ENCODE assay signal across 1 cellular context in the genomic region with DNA sequence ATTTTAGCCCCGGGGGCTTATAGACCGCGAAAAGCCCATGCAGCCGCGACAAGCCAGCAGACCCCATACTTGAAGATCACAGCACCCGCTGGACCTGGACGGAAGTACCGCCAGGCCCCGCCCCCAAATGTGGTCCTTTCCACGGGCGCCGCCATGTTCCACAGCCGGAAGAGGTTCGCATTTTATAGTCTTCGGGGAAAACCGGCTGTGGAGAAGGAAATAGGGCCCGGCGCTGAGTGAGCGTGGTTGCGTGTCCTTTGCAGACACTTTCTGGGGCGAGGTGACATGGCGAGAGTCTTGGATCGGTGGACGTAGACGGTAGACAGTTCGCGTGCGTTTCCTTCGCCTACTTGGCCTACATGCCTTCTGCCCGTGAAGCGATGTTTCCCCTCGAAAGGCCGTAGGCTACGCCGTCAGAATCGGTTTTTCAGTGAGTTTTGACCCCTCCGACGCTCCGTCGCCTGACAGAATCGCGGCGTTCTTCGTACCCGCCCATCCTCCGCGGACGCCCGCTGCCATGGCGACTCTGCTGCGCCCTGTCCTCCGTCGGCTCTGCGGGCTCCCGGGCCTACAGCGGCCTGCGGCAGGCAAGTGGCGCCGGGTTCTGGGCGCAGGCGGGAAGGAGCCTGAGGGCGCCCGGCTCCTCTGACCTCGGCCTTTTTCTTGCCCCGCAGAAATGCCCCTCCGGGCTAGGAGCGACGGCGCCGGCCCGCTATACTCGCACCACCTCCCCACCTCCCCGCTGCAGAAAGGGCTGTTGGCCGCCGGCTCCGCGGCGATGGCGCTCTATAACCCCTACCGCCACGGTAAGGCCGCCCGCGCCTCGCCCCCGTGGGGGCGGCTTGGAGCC.
TF ChIP-seq lines count a peak whose summit lies in the region.

A gene (plus strand): TSS at position 498 of the 850 bp plus-strand sequence. CDS start 20 bp downstream, at position 518.
A gene with protein sequence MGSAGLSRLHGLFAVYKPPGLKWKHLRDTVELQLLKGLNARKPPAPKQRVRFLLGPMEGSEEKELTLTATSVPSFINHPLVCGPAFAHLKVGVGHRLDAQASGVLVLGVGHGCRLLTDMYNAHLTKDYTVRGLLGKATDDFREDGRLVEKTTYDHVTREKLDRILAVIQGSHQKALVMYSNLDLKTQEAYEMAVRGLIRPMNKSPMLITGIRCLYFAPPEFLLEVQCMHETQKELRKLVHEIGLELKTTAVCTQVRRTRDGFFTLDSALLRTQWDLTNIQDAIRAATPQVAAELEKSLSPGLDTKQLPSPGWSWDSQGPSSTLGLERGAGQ (minus strand): TSS at position 106 of the 850 bp plus-strand sequence. CDS start 39 bp downstream, at position 67.

TF ChIP-seq in K562, 482 proteins besides CTCF, POLR2A, EP300 and RAD21 (continued from another document and continues in another):
- TF ChIP-seq, protein P1, sequence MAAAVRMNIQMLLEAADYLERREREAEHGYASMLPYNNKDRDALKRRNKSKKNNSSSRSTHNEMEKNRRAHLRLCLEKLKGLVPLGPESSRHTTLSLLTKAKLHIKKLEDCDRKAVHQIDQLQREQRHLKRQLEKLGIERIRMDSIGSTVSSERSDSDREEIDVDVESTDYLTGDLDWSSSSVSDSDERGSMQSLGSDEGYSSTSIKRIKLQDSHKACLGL (CRISPR knock-in tag; IDR thresholded peaks at IDR 0.05; ENCODE audit: borderline replicate concordance, poor library complexity, severe bottlenecking): peak; percentile 100
- no peak for TF ChIP-seq SMARCC2 (IDR thresholded peaks at IDR 0.05; ENCODE audit: low read depth)
- peak; percentile 69 for TF ChIP-seq ZNF75A (CRISPR knock-in tag; IDR thresholded peaks at IDR 0.05)
- peak; percentile 77 for TF ChIP-seq ZNF41 (CRISPR knock-in tag; conservative IDR thresholded peaks at IDR 0.05)
- peak; percentile 100 for TF ChIP-seq RBBP5 (IDR thresholded peaks at IDR 0.05; ENCODE audit: borderline replicate concordance, insufficient read depth, low read length, poor library complexity, severe bottlenecking)
- TF ChIP-seq, protein P2, sequence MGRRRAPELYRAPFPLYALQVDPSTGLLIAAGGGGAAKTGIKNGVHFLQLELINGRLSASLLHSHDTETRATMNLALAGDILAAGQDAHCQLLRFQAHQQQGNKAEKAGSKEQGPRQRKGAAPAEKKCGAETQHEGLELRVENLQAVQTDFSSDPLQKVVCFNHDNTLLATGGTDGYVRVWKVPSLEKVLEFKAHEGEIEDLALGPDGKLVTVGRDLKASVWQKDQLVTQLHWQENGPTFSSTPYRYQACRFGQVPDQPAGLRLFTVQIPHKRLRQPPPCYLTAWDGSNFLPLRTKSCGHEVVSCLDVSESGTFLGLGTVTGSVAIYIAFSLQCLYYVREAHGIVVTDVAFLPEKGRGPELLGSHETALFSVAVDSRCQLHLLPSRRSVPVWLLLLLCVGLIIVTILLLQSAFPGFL (CRISPR knock-in tag; IDR thresholded peaks at IDR 0.05): no peak
- TF ChIP-seq TBL1XR1 (IDR thresholded peaks at IDR 0.05; ENCODE audit: low read length in 2 of 2): peak; percentile 78 to 88; a peak in 3 of 4 replicates
- TF ChIP-seq MYC (IDR thresholded peaks at IDR 0.05; ENCODE audit: low read depth, low read length): peak; percentile 100
- no peak for TF ChIP-seq MYC (CRISPR knock-in tag; IDR thresholded peaks at IDR 0.05; ENCODE audit: borderline replicate concordance, low read depth)
- TF ChIP-seq SUPT5H (IDR thresholded peaks at IDR 0.05): no peak
- TF ChIP-seq, protein P3, sequence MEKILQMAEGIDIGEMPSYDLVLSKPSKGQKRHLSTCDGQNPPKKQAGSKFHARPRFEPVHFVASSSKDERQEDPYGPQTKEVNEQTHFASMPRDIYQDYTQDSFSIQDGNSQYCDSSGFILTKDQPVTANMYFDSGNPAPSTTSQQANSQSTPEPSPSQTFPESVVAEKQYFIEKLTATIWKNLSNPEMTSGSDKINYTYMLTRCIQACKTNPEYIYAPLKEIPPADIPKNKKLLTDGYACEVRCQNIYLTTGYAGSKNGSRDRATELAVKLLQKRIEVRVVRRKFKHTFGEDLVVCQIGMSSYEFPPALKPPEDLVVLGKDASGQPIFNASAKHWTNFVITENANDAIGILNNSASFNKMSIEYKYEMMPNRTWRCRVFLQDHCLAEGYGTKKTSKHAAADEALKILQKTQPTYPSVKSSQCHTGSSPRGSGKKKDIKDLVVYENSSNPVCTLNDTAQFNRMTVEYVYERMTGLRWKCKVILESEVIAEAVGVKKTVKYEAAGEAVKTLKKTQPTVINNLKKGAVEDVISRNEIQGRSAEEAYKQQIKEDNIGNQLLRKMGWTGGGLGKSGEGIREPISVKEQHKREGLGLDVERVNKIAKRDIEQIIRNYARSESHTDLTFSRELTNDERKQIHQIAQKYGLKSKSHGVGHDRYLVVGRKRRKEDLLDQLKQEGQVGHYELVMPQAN (IDR thresholded peaks at IDR 0.05; ENCODE audit: borderline replicate concordance): no peak
- TF ChIP-seq, protein P4, sequence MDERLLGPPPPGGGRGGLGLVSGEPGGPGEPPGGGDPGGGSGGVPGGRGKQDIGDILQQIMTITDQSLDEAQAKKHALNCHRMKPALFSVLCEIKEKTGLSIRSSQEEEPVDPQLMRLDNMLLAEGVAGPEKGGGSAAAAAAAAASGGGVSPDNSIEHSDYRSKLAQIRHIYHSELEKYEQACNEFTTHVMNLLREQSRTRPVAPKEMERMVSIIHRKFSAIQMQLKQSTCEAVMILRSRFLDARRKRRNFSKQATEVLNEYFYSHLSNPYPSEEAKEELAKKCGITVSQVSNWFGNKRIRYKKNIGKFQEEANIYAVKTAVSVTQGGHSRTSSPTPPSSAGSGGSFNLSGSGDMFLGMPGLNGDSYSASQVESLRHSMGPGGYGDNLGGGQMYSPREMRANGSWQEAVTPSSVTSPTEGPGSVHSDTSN (CRISPR knock-in tag; IDR thresholded peaks at IDR 0.05; ENCODE audit: low read depth): no peak
- TF ChIP-seq, protein P4 (tag; conservative IDR thresholded peaks at IDR 0.05; ENCODE audit: low read depth): no peak
- no peak for TF ChIP-seq HNRNPK (IDR thresholded peaks at IDR 0.05; ENCODE audit: low read depth, low read length, poor library complexity, severe bottlenecking)
- no peak for TF ChIP-seq PPARD (CRISPR knock-in tag; IDR thresholded peaks at IDR 0.05)
- peak; percentile 100 for TF ChIP-seq CXXC5 (CRISPR knock-in tag; IDR thresholded peaks at IDR 0.05)
- TF ChIP-seq RAD51 (IDR thresholded peaks at IDR 0.05; ENCODE audit: borderline replicate concordance, low read depth): no peak
- TF ChIP-seq, protein P5, sequence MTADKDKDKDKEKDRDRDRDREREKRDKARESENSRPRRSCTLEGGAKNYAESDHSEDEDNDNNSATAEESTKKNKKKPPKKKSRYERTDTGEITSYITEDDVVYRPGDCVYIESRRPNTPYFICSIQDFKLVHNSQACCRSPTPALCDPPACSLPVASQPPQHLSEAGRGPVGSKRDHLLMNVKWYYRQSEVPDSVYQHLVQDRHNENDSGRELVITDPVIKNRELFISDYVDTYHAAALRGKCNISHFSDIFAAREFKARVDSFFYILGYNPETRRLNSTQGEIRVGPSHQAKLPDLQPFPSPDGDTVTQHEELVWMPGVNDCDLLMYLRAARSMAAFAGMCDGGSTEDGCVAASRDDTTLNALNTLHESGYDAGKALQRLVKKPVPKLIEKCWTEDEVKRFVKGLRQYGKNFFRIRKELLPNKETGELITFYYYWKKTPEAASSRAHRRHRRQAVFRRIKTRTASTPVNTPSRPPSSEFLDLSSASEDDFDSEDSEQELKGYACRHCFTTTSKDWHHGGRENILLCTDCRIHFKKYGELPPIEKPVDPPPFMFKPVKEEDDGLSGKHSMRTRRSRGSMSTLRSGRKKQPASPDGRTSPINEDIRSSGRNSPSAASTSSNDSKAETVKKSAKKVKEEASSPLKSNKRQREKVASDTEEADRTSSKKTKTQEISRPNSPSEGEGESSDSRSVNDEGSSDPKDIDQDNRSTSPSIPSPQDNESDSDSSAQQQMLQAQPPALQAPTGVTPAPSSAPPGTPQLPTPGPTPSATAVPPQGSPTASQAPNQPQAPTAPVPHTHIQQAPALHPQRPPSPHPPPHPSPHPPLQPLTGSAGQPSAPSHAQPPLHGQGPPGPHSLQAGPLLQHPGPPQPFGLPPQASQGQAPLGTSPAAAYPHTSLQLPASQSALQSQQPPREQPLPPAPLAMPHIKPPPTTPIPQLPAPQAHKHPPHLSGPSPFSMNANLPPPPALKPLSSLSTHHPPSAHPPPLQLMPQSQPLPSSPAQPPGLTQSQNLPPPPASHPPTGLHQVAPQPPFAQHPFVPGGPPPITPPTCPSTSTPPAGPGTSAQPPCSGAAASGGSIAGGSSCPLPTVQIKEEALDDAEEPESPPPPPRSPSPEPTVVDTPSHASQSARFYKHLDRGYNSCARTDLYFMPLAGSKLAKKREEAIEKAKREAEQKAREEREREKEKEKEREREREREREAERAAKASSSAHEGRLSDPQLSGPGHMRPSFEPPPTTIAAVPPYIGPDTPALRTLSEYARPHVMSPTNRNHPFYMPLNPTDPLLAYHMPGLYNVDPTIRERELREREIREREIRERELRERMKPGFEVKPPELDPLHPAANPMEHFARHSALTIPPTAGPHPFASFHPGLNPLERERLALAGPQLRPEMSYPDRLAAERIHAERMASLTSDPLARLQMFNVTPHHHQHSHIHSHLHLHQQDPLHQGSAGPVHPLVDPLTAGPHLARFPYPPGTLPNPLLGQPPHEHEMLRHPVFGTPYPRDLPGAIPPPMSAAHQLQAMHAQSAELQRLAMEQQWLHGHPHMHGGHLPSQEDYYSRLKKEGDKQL (CRISPR knock-in tag; IDR thresholded peaks at IDR 0.05; ENCODE audit: borderline replicate concordance): no peak
- TF ChIP-seq KDM4B (IDR thresholded peaks at IDR 0.05; ENCODE audit: borderline replicate concordance in 2 of 2, low read depth in 1 of 2): no peak
- no peak for TF ChIP-seq MYBL2 (IDR thresholded peaks at IDR 0.05; ENCODE audit: low read depth)
- no peak for TF ChIP-seq MYBL2 (CRISPR knock-in tag; IDR thresholded peaks at IDR 0.05; ENCODE audit: borderline replicate concordance)
- TF ChIP-seq, protein P6, sequence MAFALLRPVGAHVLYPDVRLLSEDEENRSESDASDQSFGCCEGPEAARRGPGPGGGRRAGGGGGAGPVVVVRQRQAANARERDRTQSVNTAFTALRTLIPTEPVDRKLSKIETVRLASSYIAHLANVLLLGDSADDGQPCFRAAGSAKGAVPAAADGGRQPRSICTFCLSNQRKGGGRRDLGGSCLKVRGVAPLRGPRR (CRISPR knock-in tag; IDR thresholded peaks at IDR 0.05): peak; percentile 87; the same call in 1 of the 2 replicates
- TF ChIP-seq, protein P7, sequence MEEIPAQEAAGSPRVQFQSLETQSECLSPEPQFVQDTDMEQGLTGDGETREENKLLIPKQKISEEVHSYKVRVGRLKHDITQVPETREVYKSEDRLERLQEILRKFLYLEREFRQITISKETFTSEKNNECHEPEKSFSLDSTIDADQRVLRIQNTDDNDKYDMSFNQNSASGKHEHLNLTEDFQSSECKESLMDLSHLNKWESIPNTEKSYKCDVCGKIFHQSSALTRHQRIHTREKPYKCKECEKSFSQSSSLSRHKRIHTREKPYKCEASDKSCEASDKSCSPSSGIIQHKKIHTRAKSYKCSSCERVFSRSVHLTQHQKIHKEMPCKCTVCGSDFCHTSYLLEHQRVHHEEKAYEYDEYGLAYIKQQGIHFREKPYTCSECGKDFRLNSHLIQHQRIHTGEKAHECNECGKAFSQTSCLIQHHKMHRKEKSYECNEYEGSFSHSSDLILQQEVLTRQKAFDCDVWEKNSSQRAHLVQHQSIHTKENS (CRISPR knock-in tag; IDR thresholded peaks at IDR 0.05): no peak
- no peak for TF ChIP-seq TAF9B (IDR thresholded peaks at IDR 0.05; ENCODE audit: partially characterized antibody)
- TF ChIP-seq, protein P8, sequence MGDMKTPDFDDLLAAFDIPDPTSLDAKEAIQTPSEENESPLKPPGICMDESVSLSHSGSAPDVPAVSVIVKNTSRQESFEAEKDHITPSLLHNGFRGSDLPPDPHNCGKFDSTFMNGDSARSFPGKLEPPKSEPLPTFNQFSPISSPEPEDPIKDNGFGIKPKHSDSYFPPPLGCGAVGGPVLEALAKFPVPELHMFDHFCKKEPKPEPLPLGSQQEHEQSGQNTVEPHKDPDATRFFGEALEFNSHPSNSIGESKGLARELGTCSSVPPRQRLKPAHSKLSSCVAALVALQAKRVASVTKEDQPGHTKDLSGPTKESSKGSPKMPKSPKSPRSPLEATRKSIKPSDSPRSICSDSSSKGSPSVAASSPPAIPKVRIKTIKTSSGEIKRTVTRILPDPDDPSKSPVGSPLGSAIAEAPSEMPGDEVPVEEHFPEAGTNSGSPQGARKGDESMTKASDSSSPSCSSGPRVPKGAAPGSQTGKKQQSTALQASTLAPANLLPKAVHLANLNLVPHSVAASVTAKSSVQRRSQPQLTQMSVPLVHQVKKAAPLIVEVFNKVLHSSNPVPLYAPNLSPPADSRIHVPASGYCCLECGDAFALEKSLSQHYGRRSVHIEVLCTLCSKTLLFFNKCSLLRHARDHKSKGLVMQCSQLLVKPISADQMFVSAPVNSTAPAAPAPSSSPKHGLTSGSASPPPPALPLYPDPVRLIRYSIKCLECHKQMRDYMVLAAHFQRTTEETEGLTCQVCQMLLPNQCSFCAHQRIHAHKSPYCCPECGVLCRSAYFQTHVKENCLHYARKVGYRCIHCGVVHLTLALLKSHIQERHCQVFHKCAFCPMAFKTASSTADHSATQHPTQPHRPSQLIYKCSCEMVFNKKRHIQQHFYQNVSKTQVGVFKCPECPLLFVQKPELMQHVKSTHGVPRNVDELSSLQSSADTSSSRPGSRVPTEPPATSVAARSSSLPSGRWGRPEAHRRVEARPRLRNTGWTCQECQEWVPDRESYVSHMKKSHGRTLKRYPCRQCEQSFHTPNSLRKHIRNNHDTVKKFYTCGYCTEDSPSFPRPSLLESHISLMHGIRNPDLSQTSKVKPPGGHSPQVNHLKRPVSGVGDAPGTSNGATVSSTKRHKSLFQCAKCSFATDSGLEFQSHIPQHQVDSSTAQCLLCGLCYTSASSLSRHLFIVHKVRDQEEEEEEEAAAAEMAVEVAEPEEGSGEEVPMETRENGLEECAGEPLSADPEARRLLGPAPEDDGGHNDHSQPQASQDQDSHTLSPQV (IDR thresholded peaks at IDR 0.05): no peak
- TF ChIP-seq NRF1 (conservative IDR thresholded peaks at IDR 0.05 in 1 of 2, IDR thresholded peaks at IDR 0.05 in 1 of 2): no peak
- TF ChIP-seq HLTF (IDR thresholded peaks at IDR 0.05): no peak
- no peak for TF ChIP-seq XRCC3 (IDR thresholded peaks at IDR 0.05)
- TF ChIP-seq SP1 (CRISPR knock-in tag; IDR thresholded peaks at IDR 0.05): no peak
- TF ChIP-seq ZBED1 (IDR thresholded peaks at IDR 0.05): no peak
- no peak for TF ChIP-seq U2AF2 (optimal IDR thresholded peaks at IDR 0.05; ENCODE audit: low read depth, low read length)
- no peak for TF ChIP-seq ESRRA (IDR thresholded peaks at IDR 0.05; ENCODE audit: borderline replicate concordance, low read depth)
- TF ChIP-seq ZNF76 (CRISPR knock-in tag; IDR thresholded peaks at IDR 0.05; ENCODE audit: borderline replicate concordance): peak; percentile 63; the same call in 1 of the 2 replicates
- TF ChIP-seq, protein P9, sequence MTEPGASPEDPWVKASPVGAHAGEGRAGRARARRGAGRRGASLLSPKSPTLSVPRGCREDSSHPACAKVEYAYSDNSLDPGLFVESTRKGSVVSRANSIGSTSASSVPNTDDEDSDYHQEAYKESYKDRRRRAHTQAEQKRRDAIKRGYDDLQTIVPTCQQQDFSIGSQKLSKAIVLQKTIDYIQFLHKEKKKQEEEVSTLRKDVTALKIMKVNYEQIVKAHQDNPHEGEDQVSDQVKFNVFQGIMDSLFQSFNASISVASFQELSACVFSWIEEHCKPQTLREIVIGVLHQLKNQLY (CRISPR knock-in tag; conservative IDR thresholded peaks at IDR 0.05): peak in 1 of 2 experiments; percentile 89; a peak in 1 of 4 replicates
